In the genomic region with DNA sequence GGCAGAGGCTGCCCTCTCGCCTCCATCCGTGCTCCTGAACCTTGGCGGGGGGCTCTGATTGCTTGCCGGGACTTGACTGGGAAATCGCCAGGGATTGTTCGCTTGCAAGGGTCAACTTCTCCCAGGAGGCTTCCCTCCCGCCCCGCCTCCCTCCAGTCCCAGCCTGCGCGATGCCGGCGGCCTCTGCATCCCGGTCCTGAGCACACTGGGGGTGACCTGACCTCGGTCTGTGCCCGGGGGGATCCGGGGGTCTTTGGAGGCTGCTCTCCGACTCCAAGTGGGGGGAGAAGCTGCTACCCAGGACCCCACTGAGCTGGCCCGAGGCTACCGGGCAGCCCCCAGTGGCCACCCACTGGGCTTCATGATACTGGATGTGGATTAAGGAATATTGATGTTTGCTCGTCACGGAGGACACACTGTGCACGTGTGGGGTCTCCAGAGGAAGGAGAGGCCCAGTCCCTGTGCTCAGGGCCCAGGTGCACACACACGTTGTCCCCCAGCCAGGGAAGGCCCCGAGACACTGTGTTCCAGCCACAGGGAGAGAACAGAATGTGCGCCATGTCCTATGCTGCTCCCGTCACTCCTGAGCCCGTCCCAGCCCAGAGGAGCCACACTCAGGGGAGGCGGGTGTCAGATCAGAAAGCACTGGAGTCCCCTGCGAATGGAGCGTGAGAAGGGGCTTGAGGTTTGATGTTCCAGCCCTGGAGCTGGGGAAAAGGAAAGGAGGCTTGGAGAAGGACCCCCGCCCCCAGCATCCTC, we compare ENCODE assay signal across 17 cellular contexts. TPM values are rescaled to one million over a fixed set of nuclear protein-coding genes. Genes with fewer than 3 reads are reported as not detected.
DNase-seq lines count a peak whose midpoint lies in the region; ATAC-seq and TF ChIP-seq lines count a peak whose summit lies in the region.
"Had no signal": no experiment of that assay in that cellular context is flagged by ENCODE, and none has a peak within 500 bp of the region (broad histone marks: within the 10 kb centered on the region; RNA-seq: fewer than 3 reads in every experiment).

No MANE protein-coding gene starts in this region.

- no peak overlapping the region for H3K14ac ChIP-seq in neuronal stem cell (ENCODE audit: low read length)

- no peak overlapping the region for H3K4ac ChIP-seq in neuronal stem cell (ENCODE audit: low read length)

- no peak overlapping the region; the same call in 2 of the 3 replicates for H3K4me3 Mint-ChIP-seq in GM23338
- H3K4me3 Mint-ChIP-seq in natural killer cell treated with Interleukin-12 subunit alpha and Interleukin-12 subunit beta and Interleukin-15 and Interleukin-18, amount 100 ng/mL, for 72 hours, result no peak overlapping the region
- H3K4me3 Mint-ChIP-seq: CD4-positive, CD25-positive, alpha-beta regulatory T cell had no signal

- H2BK120ac ChIP-seq in neuronal stem cell (ENCODE audit: low read depth, low read length), result no peak overlapping the region

- H3K18ac ChIP-seq in neuronal stem cell (ENCODE audit: low read length), result peak overlapping the region; percentile 73

- peak; percentile 25 for ATAC-seq in GM23338
- ATAC-seq in GM19452 (IDR thresholded peaks at IDR 0.05; ENCODE audit: unreplicated experiment), result no peak
- ATAC-seq in natural killer cell treated with Interleukin-12 subunit alpha and Interleukin-12 subunit beta and Interleukin-15 and Interleukin-18, amount 100 ng/mL, for 72 hours, result no peak

- H3K36me3 ChIP-seq in GM23338 (ENCODE audit: insufficient read depth) (no peaks in the 10 kb centered on the region), neuronal stem cell (replicated peaks in 1 of 2; ENCODE audit: control insufficient read depth in 2 of 2, insufficient read depth in 2 of 2, low read length in 2 of 2) (no peaks in the 10 kb centered on the region)

- no peak overlapping the region for H4K91ac ChIP-seq in neuronal stem cell (ENCODE audit: low read depth, low read length, poor library complexity)

- no peak overlapping the region for H3K4me3 ChIP-seq in GM23338
- no peak overlapping the region for H3K4me3 ChIP-seq in neuronal stem cell (ENCODE audit: low read length in 2 of 2)

- no peak for TF ChIP-seq CTCF in GM23338 (conservative IDR thresholded peaks at IDR 0.05; ENCODE audit: low read depth in 2 of 2)

- no peak overlapping the region for H4K8ac ChIP-seq in neuronal stem cell (ENCODE audit: low read depth, low read length)

- WGBS in neuronal stem cell (ENCODE audit: extremely low coverage in 2 of 2, insufficient read length in 2 of 2, insufficient replicate concordance in 1 of 2), 2 donors, result no CpG with 5 or more reads among the region's 31 CpGs

- H3K27ac ChIP-seq in GM23338 (ENCODE audit: low read depth) (no peak overlapping the region), neuronal stem cell (replicated peaks; ENCODE audit: low read length) (no peak overlapping the region)
- H3K27ac ChIP-seq: KMS-11 had no signal

- 0 out of 2 replicates have a peak, but pooled peaks cover under 1% of the 10 kb centered on the region for H3K9me2 ChIP-seq in GM23338 (ENCODE audit: insufficient read depth)

- peak overlapping the region; percentile 47 for H3K9ac ChIP-seq in neuronal stem cell (ENCODE audit: low read depth, low read length, poor library complexity)
- H3K9ac ChIP-seq: KMS-11 had no signal

- DNase-seq in AG20443 (ENCODE audit: low spot score), result peak; percentile 7
- DNase-seq in GM23338 (ENCODE audit: low spot score), result no peak
- DNase-seq in iPS-NIHi11 (ENCODE audit: low spot score), result peak; percentile 56
- DNase-seq in neuronal stem cell (ENCODE audit: low spot score), result no peak
- DNase-seq in SKM-1 treated with dmso at 0.1 percent for 144 hours (lab: John Stamatoyannopoulos, UW; ENCODE audit: unreplicated experiment), result no peak
- DNase-seq in natural killer cell treated with Interleukin-12 subunit alpha and Interleukin-12 subunit beta and Interleukin-15 and Interleukin-18, amount 100 ng/mL, for 72 hours (ENCODE audit: low spot score), result no peak
- no peak for DNase-seq in Kasumi-1 (lab: John Stamatoyannopoulos, UW)
- DNase-seq: CD4-positive, CD25-positive, alpha-beta regulatory T cell; EL; NCI-H1092 treated with DMSO at 0.1 percent for 48 hours; NCI-H1694; NCI-H524 had no signal

- no peak overlapping the region for H3K4me2 ChIP-seq in GM23338
- no peak overlapping the region for H3K4me2 ChIP-seq in neuronal stem cell (ENCODE audit: insufficient read depth, low read length, poor library complexity, severe bottlenecking)
- H3K4me2 ChIP-seq: KMS-11 had no signal

- H3K36me3 Mint-ChIP-seq in GM23338 (ENCODE audit: low read depth), result no peaks in the 10 kb centered on the region
- no peaks in the 10 kb centered on the region for H3K36me3 Mint-ChIP-seq in natural killer cell treated with Interleukin-12 subunit alpha and Interleukin-12 subunit beta and Interleukin-15 and Interleukin-18, amount 100 ng/mL, for 72 hours
- H3K36me3 Mint-ChIP-seq: CD4-positive, CD25-positive, alpha-beta regulatory T cell had no signal

- H3K27me3 ChIP-seq in GM23338 (ENCODE audit: insufficient read depth) (no peaks in the 10 kb centered on the region), neuronal stem cell (ENCODE audit: control insufficient read depth in 3 of 3, insufficient read depth in 3 of 3, low read depth in 1 of 3, low read length in 3 of 3) (peaks cover 0 to 80% (median 2%) of the 10 kb centered on the region in 3 experiments)

- peaks cover 18% of the 10 kb centered on the region for H3K4me1 Mint-ChIP-seq in GM23338
- no peaks in the 10 kb centered on the region for H3K4me1 Mint-ChIP-seq in natural killer cell treated with Interleukin-12 subunit alpha and Interleukin-12 subunit beta and Interleukin-15 and Interleukin-18, amount 100 ng/mL, for 72 hours (ENCODE audit: low read depth in 2 of 2)
- H3K4me1 Mint-ChIP-seq: CD4-positive, CD25-positive, alpha-beta regulatory T cell had no signal

- peaks cover 15% of the 10 kb centered on the region for H3K4me1 ChIP-seq in GM23338 (ENCODE audit: insufficient read depth)
- peaks cover 13 to 18% of the 10 kb centered on the region in 2 donors for H3K4me1 ChIP-seq in neuronal stem cell (ENCODE audit: control insufficient read depth in 2 of 2, insufficient read depth in 1 of 2, low read depth in 1 of 2, low read length in 2 of 2)
- H3K4me1 ChIP-seq: Caco-2 had no signal

- H2BK15ac ChIP-seq in neuronal stem cell (ENCODE audit: low read length), result no peak overlapping the region

- H3K23ac ChIP-seq in neuronal stem cell (ENCODE audit: low read depth, low read length, poor library complexity), result no peak overlapping the region

- H4K20me1 ChIP-seq in GM23338 (replicated peaks; ENCODE audit: insufficient read depth), result no peaks in the 10 kb centered on the region

- H3K79me2 ChIP-seq in GM23338 (replicated peaks; ENCODE audit: insufficient read depth), result no peaks in the 10 kb centered on the region

- H3K79me1 ChIP-seq in neuronal stem cell (ENCODE audit: low read depth, low read length), result peaks cover 2% of the 10 kb centered on the region

- no peaks in the 10 kb centered on the region for H3K9me3 ChIP-seq in neuronal stem cell (replicated peaks in 1 of 2; ENCODE audit: control insufficient read depth in 2 of 2, insufficient read depth in 1 of 2, low read depth in 1 of 2, low read length in 2 of 2)
- H3K9me3 ChIP-seq: Caco-2 had no signal

- no peak overlapping the region for H2AK5ac ChIP-seq in neuronal stem cell (ENCODE audit: low read depth, low read length)

- H3K27ac Mint-ChIP-seq in GM23338, result no peak overlapping the region
- no peak overlapping the region for H3K27ac Mint-ChIP-seq in natural killer cell treated with Interleukin-12 subunit alpha and Interleukin-12 subunit beta and Interleukin-15 and Interleukin-18, amount 100 ng/mL, for 72 hours
- H3K27ac Mint-ChIP-seq: CD4-positive, CD25-positive, alpha-beta regulatory T cell had no signal

- peaks cover 3% of the 10 kb centered on the region for H3K9me3 Mint-ChIP-seq in GM23338
- no peaks in the 10 kb centered on the region for H3K9me3 Mint-ChIP-seq in natural killer cell treated with Interleukin-12 subunit alpha and Interleukin-12 subunit beta and Interleukin-15 and Interleukin-18, amount 100 ng/mL, for 72 hours

- H2BK5ac ChIP-seq in neuronal stem cell (ENCODE audit: low read length), result no peak overlapping the region

- peaks cover 16% of the 10 kb centered on the region for H3K27me3 Mint-ChIP-seq in GM23338 (ENCODE audit: insufficient read depth, low read depth, poor library complexity)
- H3K27me3 Mint-ChIP-seq in natural killer cell treated with Interleukin-12 subunit alpha and Interleukin-12 subunit beta and Interleukin-15 and Interleukin-18, amount 100 ng/mL, for 72 hours, result peaks cover 19 to 28% of the 10 kb centered on the region in 2 donors

- H2AFZ ChIP-seq in GM23338 (no peak overlapping the region), neuronal stem cell (ENCODE audit: low read length) (no peak overlapping the region)

- no peaks in the 10 kb centered on the region for H3F3A ChIP-seq in GM23338 (replicated peaks; ENCODE audit: low read depth)

- peak overlapping the region; percentile 24 for H2BK12ac ChIP-seq in neuronal stem cell (ENCODE audit: low read length)

TF ChIP-seq in GM23338, 12 proteins besides CTCF, POLR2A, EP300 and RAD21 (continues in another document):
- TF ChIP-seq JUNB (IDR thresholded peaks at IDR 0.05; ENCODE audit: unreplicated experiment), result no peak
- TF ChIP-seq POLR2AphosphoS5 (IDR thresholded peaks at IDR 0.05; ENCODE audit: low read depth), result no peak
- TF ChIP-seq NANOG (IDR thresholded peaks at IDR 0.05; ENCODE audit: borderline replicate concordance), result no peak

RNA-seq across cellular contexts. Expression of a gene that starts 55.9 kb away (rescaled TPM):
- total RNA-seq in GM23338 (2014; rRNA removed; shearing (Covaris generic)), result not detected in 2 replicates
- polyA plus RNA-seq in GM23338 (2016; fragmentation: Nextera tagmentation; extraction: Ambion mirVana), result not detected in 2 replicates
- polyA plus RNA-seq in neuronal stem cell (2013, experiment 1 of 2), result not detected
- polyA plus RNA-seq in neuronal stem cell (2013, experiment 2 of 2), result not detected
- not detected for total RNA-seq in natural killer cell treated with Interleukin-12 subunit alpha and Interleukin-12 subunit beta and Interleukin-15 and Interleukin-18, amount 100 ng/mL, for 72 hours
- total RNA-seq: A673; Caco-2; CD4-positive, CD25-positive, alpha-beta regulatory T cell; MCF 10A had no signal
- polyA plus RNA-seq: CD4-positive, CD25-positive, alpha-beta regulatory T cell had no signal

Comparison
In these comparisons a context has a peak if more than half of its experiments do, and no peak if none do; other contexts are left out.
1. DNase-seq: peak in AG20443 (single experiment) and iPS-NIHi11 (single experiment); none in GM23338 (single experiment), neuronal stem cell (single experiment), SKM-1 treated with dmso at 0.1 percent for 144 hours (single experiment), natural killer cell treated with Interleukin-12 subunit alpha and Interleukin-12 subunit beta and Interleukin-15 and Interleukin-18, amount 100 ng/mL, for 72 hours (single experiment) and Kasumi-1 (0 of 2).